19 cellular contexts compared by ENCODE assay signal in the genomic region with DNA sequence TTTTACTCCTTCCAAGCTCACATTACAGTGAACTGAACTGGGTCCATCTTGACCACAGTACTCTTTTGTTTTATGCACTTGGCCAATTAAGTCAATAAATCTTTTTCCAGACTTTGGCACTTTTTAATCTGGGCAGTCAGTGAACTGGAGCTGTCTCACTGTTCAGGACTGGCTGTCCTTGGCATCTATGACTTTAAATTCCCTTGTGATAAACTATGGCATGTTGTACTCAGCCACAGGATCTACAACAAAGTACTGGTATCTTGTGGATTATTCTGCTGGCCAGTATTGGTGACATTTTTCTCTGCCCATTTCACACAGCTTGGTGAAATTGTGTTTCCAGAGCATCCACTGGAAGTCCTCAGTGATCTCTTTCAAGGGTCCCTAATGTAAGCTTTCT.
"Had no signal": no experiment of that assay in that cellular context is flagged by ENCODE, and none has a peak within 500 bp of the region (broad histone marks: within the 10 kb centered on the region; RNA-seq: fewer than 3 reads in every experiment).

No MANE protein-coding gene starts in this region.

- H3K4me1 ChIP-seq: esophagus muscularis mucosa, foreskin keratinocyte, gastroesophageal sphincter, heart left ventricle, left lung, lower lobe of right lung had no signal

- DNase-seq: dermis blood vessel endothelial cell; dorsolateral prefrontal cortex; effector CD4-positive, alpha-beta T cell; effector memory CD4-positive, alpha-beta T cell; foreskin keratinocyte; heart left ventricle; hypothalamus; immature natural killer cell; islet precursor cell; kidney; kidney glomerular epithelial cell; left lung; lower lobe of right lung; mesenchymal stem cell; mucosa of descending colon had no signal

- H3K4me3 ChIP-seq: coronary artery, dorsolateral prefrontal cortex, esophagus muscularis mucosa, gastroesophageal sphincter, heart left ventricle, hepatocyte, left lung, lower lobe of right lung, mucosa of descending colon had no signal

- ATAC-seq: foreskin keratinocyte, gastroesophageal sphincter, left lung, lower lobe of right lung, mucosa of descending colon had no signal

- H3K36me3 ChIP-seq: esophagus muscularis mucosa, gastroesophageal sphincter, heart left ventricle, left lung, lower lobe of right lung had no signal

- H3K27me3 ChIP-seq: dorsolateral prefrontal cortex, esophagus muscularis mucosa, foreskin keratinocyte, gastroesophageal sphincter, heart left ventricle, hepatocyte, left lung had no signal

- H3K27ac ChIP-seq: coronary artery, dorsolateral prefrontal cortex, esophagus muscularis mucosa, foreskin keratinocyte, gastroesophageal sphincter, heart left ventricle, hepatocyte, left lung, lower lobe of right lung had no signal
